In genomic region chr16:2753523-2754020, GRCh38 we compare ENCODE assay signal across 8 cellular contexts. TPM values are rescaled to one million over a fixed set of nuclear protein-coding genes. Genes with fewer than 3 reads are reported as not detected.
DNase-seq lines count a peak whose midpoint lies in the region; ATAC-seq, FAIRE-seq and TF ChIP-seq lines count a peak whose summit lies in the region.

No MANE protein-coding gene starts in this region.

- FAIRE-seq in A549 (lab: Jason Lieb, UNC) = no peak

- no peak for TF ChIP-seq RAD21 in A549 (conservative IDR thresholded peaks at IDR 0.05 in 1 of 2, IDR thresholded peaks at IDR 0.05 in 1 of 2)

- TF ChIP-seq EP300 in A549 (IDR thresholded peaks at IDR 0.05) = no peak
- no peak for TF ChIP-seq EP300 in upper lobe of left lung (IDR thresholded peaks at IDR 0.05)

- ATAC-seq in A549 (no peak), lower lobe of right lung (no peak), upper lobe of left lung (ENCODE audit: low FRiP score in 2 of 2) (no peak)

- CTCF ChIA-PET in A549 (lab: Yijun Ruan, JAX) = interaction anchor here (0.9 to 2.2 kb wide), 7 partner anchors 9 to 114 kb away, joined by 3 to 9 read pairs (median 4); no protein-coding TSS in a partner anchor

- H3K4me3 ChIP-seq in A549 (peak overlapping the region; percentile 75), brain microvascular endothelial cell (ENCODE audit: low read depth, low read length) (peak overlapping the region; percentile 86), lower lobe of right lung (peak overlapping the region; percentile 92), upper lobe of left lung (peak overlapping the region; percentile 59 to 92 (median 80))

- DNase-seq in A549 (ENCODE audit: low read depth in 1 of 2, low spot score in 1 of 2) = no peak
- DNase-seq in HT-29 (ENCODE audit: low spot score) = peak; percentile 27
- DNase-seq in brain microvascular endothelial cell = no peak
- DNase-seq in lower lobe of right lung = peak; percentile 27
- no peak for DNase-seq in upper lobe of left lung
- DNase-seq in nucleus accumbens (lab: John Stamatoyannopoulos, UW) = no peak
- no peak for DNase-seq in NCI-H1092 treated with DMSO at 0.1 percent for 48 hours (lab: John Stamatoyannopoulos, UW)
- no peak for DNase-seq in iPS-NIHi7 (ENCODE audit: extremely low spot score)

- H3K9me3 ChIP-seq in A549 = peaks cover 5% of the 10 kb centered on the region; the same call in 1 of the 3 replicates
- no peaks in the 10 kb centered on the region for H3K9me3 ChIP-seq in lower lobe of right lung
- H3K9me3 ChIP-seq in upper lobe of left lung = no peaks in the 10 kb centered on the region

- TF ChIP-seq CTCF in A549 (IDR thresholded peaks at IDR 0.05) = no peak
- TF ChIP-seq CTCF in brain microvascular endothelial cell (IDR thresholded peaks at IDR 0.05; ENCODE audit: low read depth, low read length, missing control alignments) = no peak
- no peak for TF ChIP-seq CTCF in lower lobe of right lung (IDR thresholded peaks at IDR 0.05)
- no peak for TF ChIP-seq CTCF in upper lobe of left lung (IDR thresholded peaks at IDR 0.05)

- WGBS in A549 (ENCODE audit: missing lambda C conversion rate) = 1% methylated on average over 17 of the region's 17 CpGs
- WGBS in upper lobe of left lung, 2 donors = 0 to 1% methylated on average over 17 of the region's 17 CpGs

- H3K4me1 ChIP-seq in A549 = peaks cover 33% of the 10 kb centered on the region
- H3K4me1 ChIP-seq in lower lobe of right lung = peaks cover 38% of the 10 kb centered on the region
- peaks cover 41 to 49% (median 45%) of the 10 kb centered on the region in 4 donors for H3K4me1 ChIP-seq in upper lobe of left lung

- POLR2A ChIA-PET in A549 (lab: Yijun Ruan, JAX) = interaction anchor here (0.7 to 1.7 kb wide), 5 partner anchors 10 to 129 kb away, joined by 3 to 13 read pairs (median 6); partner anchors contain the start of genes FLYWCH2 and KCTD5

- in situ Hi-C loops in brain microvascular endothelial cell (cut with HindIII; ENCODE audit: low pct_ligation_motif_present, low sequenced_read_pairs) = no loop called here

- intact Hi-C loops in lower lobe of right lung (cut with DNase I) = no loop called here

- H3K27ac ChIP-seq in A549 (peak overlapping the region; percentile 98 to 100), brain microvascular endothelial cell (peak overlapping the region; percentile 99), lower lobe of right lung (peak overlapping the region; percentile 99), upper lobe of left lung (peak overlapping the region; percentile 94 to 100 (median 100))

- H3K36me3 ChIP-seq in brain microvascular endothelial cell (replicated peaks) = peaks cover 22% of the 10 kb centered on the region
- H3K36me3 ChIP-seq in lower lobe of right lung = peaks cover 23% of the 10 kb centered on the region
- peaks cover 7 to 24% (median 17%) of the 10 kb centered on the region in 4 donors for H3K36me3 ChIP-seq in upper lobe of left lung

- TF ChIP-seq POLR2A in A549 (IDR thresholded peaks at IDR 0.05; ENCODE audit: low read length) (no peak), upper lobe of left lung (IDR thresholded peaks at IDR 0.05) (no peak)

- H3K4me2 ChIP-seq in A549 = peak overlapping the region; percentile 94

- H3K27me3 ChIP-seq in brain microvascular endothelial cell (replicated peaks) = no peaks in the 10 kb centered on the region
- H3K27me3 ChIP-seq in lower lobe of right lung (ENCODE audit: low read depth) = no peaks in the 10 kb centered on the region
- no peaks in the 10 kb centered on the region for H3K27me3 ChIP-seq in upper lobe of left lung

TF ChIP-seq in A549, 52 proteins besides CTCF, POLR2A, EP300 and RAD21:
- TF ChIP-seq FOXS1 (CRISPR knock-in tag; IDR thresholded peaks at IDR 0.05) (no peak), TP53 (CRISPR knock-in tag; IDR thresholded peaks at IDR 0.05) (no peak), EHMT2 (IDR thresholded peaks at IDR 0.05; ENCODE audit: low read depth) (no peak), CBX2 (IDR thresholded peaks at IDR 0.05; ENCODE audit: borderline replicate concordance, low read depth) (no peak), HOXB5 (CRISPR knock-in tag; IDR thresholded peaks at IDR 0.05) (no peak), MAX (IDR thresholded peaks at IDR 0.05) (no peak), CEBPB (IDR thresholded peaks at IDR 0.05) (no peak), HES2 (IDR thresholded peaks at IDR 0.05) (no peak), HOXB13 (CRISPR knock-in tag; IDR thresholded peaks at IDR 0.05; ENCODE audit: low read depth) (no peak), GATA3 (IDR thresholded peaks at IDR 0.05; ENCODE audit: borderline replicate concordance) (no peak)
TF ChIP-seq in A549: peak in this region for 0.

RNA-seq across cellular contexts. Expression of gene SRRM2, which starts 1.1 kb away (rescaled TPM):
- polyA plus RNA-seq in A549 (2011; rRNA removed) (167 and 231 TPM in 2 replicates), A549 (2017; fragmentation: RNase III; extraction: RNeasy Plus Mini Kit Qiagen cat#74134 plus additional on column Dnase treatment) (473 to 527 TPM (median 512 TPM) in 3 replicates)
- polyA plus RNA-seq in A549 (2012; cell fraction: cytosol; rRNA removed) = 245 and 313 TPM in 2 replicates
- polyA plus RNA-seq in A549 (2012; cell fraction: nucleus; rRNA removed) = 1,999 and 2,227 TPM in 2 replicates
- polyA minus RNA-seq in A549 (2011; rRNA and poly(A)+ RNA removed) = 211 and 257 TPM in 2 replicates
- total RNA-seq in HT-29 (2014; rRNA removed; shearing (Covaris generic)) = 132 and 138 TPM in 2 replicates
- total RNA-seq in lower lobe of right lung (659 TPM), upper lobe of left lung (1,000 to 10,000 TPM in 2 of 6 donors, 100 to 1,000 TPM in 4; 317 to 3,815 (median 582) TPM)

RNA-seq across cellular contexts. Expression of gene ELOB, which starts 23.5 kb away (rescaled TPM):
- polyA plus RNA-seq in A549 (2011; rRNA removed) = 136 and 144 TPM in 2 replicates
- polyA plus RNA-seq in A549 (2012; cell fraction: cytosol; rRNA removed) = 537 and 588 TPM in 2 replicates
- polyA plus RNA-seq in A549 (2012; cell fraction: nucleus; rRNA removed) = 410 and 487 TPM in 2 replicates
- polyA plus RNA-seq in A549 (2017; fragmentation: RNase III; extraction: RNeasy Plus Mini Kit Qiagen cat#74134 plus additional on column Dnase treatment) = 414 to 494 TPM (median 469 TPM) in 3 replicates
- polyA minus RNA-seq in A549 (2011; rRNA and poly(A)+ RNA removed) = 65.0 and 108 TPM in 2 replicates
- total RNA-seq in HT-29 (2014; rRNA removed; shearing (Covaris generic)) = 387 and 398 TPM in 2 replicates
- 196 TPM for total RNA-seq in lower lobe of right lung
- total RNA-seq in upper lobe of left lung = 100 to 1,000 TPM in 5 of 6 donors, 10 to 100 TPM in 1; 73.3 to 245 (median 145) TPM

RNA-seq across cellular contexts. Expression of gene PRSS27, which starts 33.5 kb away (rescaled TPM):
- polyA plus RNA-seq in A549 (2011; rRNA removed) (1.00 and 1.1 TPM in 2 replicates), A549 (2017; fragmentation: RNase III; extraction: RNeasy Plus Mini Kit Qiagen cat#74134 plus additional on column Dnase treatment) (0.62 to 1.3 TPM (median 1.2 TPM) in 3 replicates)
- 1.7 and 2.4 TPM in 2 replicates for polyA plus RNA-seq in A549 (2012; cell fraction: cytosol; rRNA removed)
- 3.4 and 3.5 TPM in 2 replicates for polyA plus RNA-seq in A549 (2012; cell fraction: nucleus; rRNA removed)
- 0.15 and 0.54 TPM in 2 replicates for polyA minus RNA-seq in A549 (2011; rRNA and poly(A)+ RNA removed)
- 0.23 and 2.6 TPM in 2 replicates for total RNA-seq in HT-29 (2014; rRNA removed; shearing (Covaris generic))
- total RNA-seq in lower lobe of right lung (1.3 TPM), upper lobe of left lung (1 to 10 TPM in 5 of 6 donors, under 1 TPM in 1; 0.91 to 8.1 (median 1.8) TPM)

RNA-seq across cellular contexts. Expression of gene PRSS33, which starts 33.8 kb away (rescaled TPM):
- not detected in 2 replicates for polyA plus RNA-seq in A549 (2011; rRNA removed)
- polyA plus RNA-seq in A549 (2012; cell fraction: cytosol; rRNA removed) = 0.03 TPM in 1 of 2 replicates, not detected in the other
- polyA plus RNA-seq in A549 (2012; cell fraction: nucleus; rRNA removed) = not detected in 2 replicates
- polyA plus RNA-seq in A549 (2017; fragmentation: RNase III; extraction: RNeasy Plus Mini Kit Qiagen cat#74134 plus additional on column Dnase treatment) = 0.04 to 0.05 TPM in 2 of 3 replicates, not detected in the other
- not detected in 2 replicates for polyA minus RNA-seq in A549 (2011; rRNA and poly(A)+ RNA removed)
- total RNA-seq in HT-29 (2014; rRNA removed; shearing (Covaris generic)) = 0.13 TPM in 1 of 2 replicates, not detected in the other
- not detected for total RNA-seq in lower lobe of right lung
- total RNA-seq in upper lobe of left lung = under 1 TPM in 2 of 6 donors, not detected in 4; 0.20 to 0.92 TPM

RNA-seq across cellular contexts. Expression of gene PRSS41, which starts 44.7 kb away (rescaled TPM):
- polyA plus RNA-seq in A549 (2011; rRNA removed) (not detected in 2 replicates), A549 (2017; fragmentation: RNase III; extraction: RNeasy Plus Mini Kit Qiagen cat#74134 plus additional on column Dnase treatment) (not detected in 3 replicates)
- polyA plus RNA-seq in A549 (2012; cell fraction: cytosol; rRNA removed) = not detected in 2 replicates
- not detected in 2 replicates for polyA plus RNA-seq in A549 (2012; cell fraction: nucleus; rRNA removed)
- not detected in 2 replicates for polyA minus RNA-seq in A549 (2011; rRNA and poly(A)+ RNA removed)
- not detected in 2 replicates for total RNA-seq in HT-29 (2014; rRNA removed; shearing (Covaris generic))
- total RNA-seq in lower lobe of right lung (not detected), upper lobe of left lung (under 1 TPM in 2 of 6 donors, not detected in 4; 0.57 to 0.78 TPM)

Comparison
In these comparisons a context has a peak if more than half of its experiments do, and no peak if none do; other contexts are left out.
1. DNase-seq: peak in HT-29 (single experiment) and lower lobe of right lung (single experiment); none in A549 (0 of 2), brain microvascular endothelial cell (single experiment), upper lobe of left lung (0 of 2), nucleus accumbens (0 of 56), NCI-H1092 treated with DMSO at 0.1 percent for 48 hours (single experiment) and iPS-NIHi7 (single experiment).
2. Peak in every context shown above with its lines, with median percentiles within 50 percentile points of each other: H3K27ac ChIP-seq and H3K4me3 ChIP-seq.